Comparison of ENCODE assay signal across 2 cellular contexts in genomic region chr2:239378021-239378917, GRCh38.
TF ChIP-seq lines count a peak whose summit lies in the region.

No MANE protein-coding gene starts in this region.

TF ChIP-seq in GM12878, 131 proteins besides CTCF, POLR2A, EP300 and RAD21:
- TF ChIP-seq PAX5 (IDR thresholded peaks at IDR 0.05; ENCODE audit: borderline replicate concordance, low read depth, low read length) (no peak), TCF12 (IDR thresholded peaks at IDR 0.05; ENCODE audit: low read depth, low read length) (0 out of 2 replicates have a peak, but pooled peaks have one; percentile 22)

TF ChIP-seq in HepG2, 621 proteins besides CTCF, POLR2A, EP300 and RAD21:
- TF ChIP-seq AGO2 (optimal IDR thresholded peaks at IDR 0.05; ENCODE audit: low read depth, low read length) (peak; percentile 28), ZFYVE20 (CRISPR knock-in tag; IDR thresholded peaks at IDR 0.05; ENCODE audit: borderline replicate concordance, low read depth) (no peak), DMAP1 (CRISPR knock-in tag; IDR thresholded peaks at IDR 0.05) (no peak), ZNF503 (CRISPR knock-in tag; IDR thresholded peaks at IDR 0.05) (no peak)
